ENCODE assay signal across 11 cellular contexts in genomic region chr2:12955864-12956263, GRCh38.
"Had no signal": no experiment of that assay in that cellular context is flagged by ENCODE, and none has a peak within 500 bp of the region (broad histone marks: within the 10 kb centered on the region; RNA-seq: fewer than 3 reads in every experiment).

No MANE protein-coding gene starts in this region.

- FAIRE-seq: H1, H54 had no signal

- H3K4me1 ChIP-seq: HAP-1 had no signal

- H2AFZ ChIP-seq: GM23248, GM23338 had no signal

- H3K36me3 ChIP-seq: HAP-1 had no signal

- DNase-seq: GM23248, GOT3, H7, H9, HCEC 1CT, HFFc6 had no signal

- H3K4me3 ChIP-seq: GM23248, GM23338, HAP-1 had no signal

- H3K4me2 ChIP-seq: GM23338 had no signal

- H3K27ac ChIP-seq: GM23248 had no signal

- H3K9me3 ChIP-seq: HAP-1 had no signal

- ATAC-seq: GM23338, HCT116 had no signal

- H3K9ac ChIP-seq: GM23248 had no signal
